In genomic region chr1:201074018-201074417, GRCh38 we compare ENCODE assay signal across 37 cellular contexts. TPM values are rescaled to one million over a fixed set of nuclear protein-coding genes. Genes with fewer than 3 reads are reported as not detected.
"Had no signal": no experiment of that assay in that cellular context is flagged by ENCODE, and none has a peak within 500 bp of the region (broad histone marks: within the 10 kb centered on the region; RNA-seq: fewer than 3 reads in every experiment).

No MANE protein-coding gene starts in this region.

- H3K4me1 Mint-ChIP-seq: activated B cell treated with CpG ODN at 0.5 μM for 24 hours; activated T-helper 17 cell treated with anti-CD3 and anti-CD28 coated beads, Interleukin-2, amount 50 U/mL, for 72 hours had no signal

- ATAC-seq: activated CD4-positive, CD25-positive, alpha-beta regulatory T cell treated with anti-CD3 and anti-CD28 coated beads, Interleukin-2, amount 50 U/mL, for 24 hours; activated CD8-positive, alpha-beta T cell treated with anti-CD3 and anti-CD28 coated beads for 36 hours; activated T-cell treated with anti-CD3 and anti-CD28 coated beads, Interleukin-2, amount 50 U/mL, for 4 hours; activated T-helper 17 cell treated with anti-CD3 and anti-CD28 coated beads, Interleukin-2, amount 50 U/mL, for 72 hours; foreskin keratinocyte; gastroesophageal sphincter; T-helper 17 cell had no signal

- H3K9me3 Mint-ChIP-seq: activated B cell treated with CpG ODN at 0.5 μM for 24 hours; activated CD8-positive, alpha-beta T cell treated with anti-CD3 and anti-CD28 coated beads for 36 hours; activated T-cell treated with anti-CD3 and anti-CD28 coated beads, Interleukin-2, amount 50 U/mL, for 4 hours; activated T-helper 17 cell treated with anti-CD3 and anti-CD28 coated beads, Interleukin-2, amount 50 U/mL, for 72 hours; central memory CD8-positive, alpha-beta T cell; dendritic cell treated with granulocyte-macrophage colony-stimulating factor and Interleukin-4, amounts not matched to agents 40 ng/mL and 50 ng/mL, for 4 days; endodermal cell; T-helper 2 cell treated with Interferon-gamma antibody and Interleukin-4, amounts not matched to agents 5 μg/mL and 100 μg/mL, for 36 hours had no signal

- H3K36me3 ChIP-seq: brain microvascular endothelial cell, esophagus muscularis mucosa, gastroesophageal sphincter, WERI-Rb-1 had no signal

- H3K4me3 Mint-ChIP-seq: activated B cell treated with CpG ODN at 0.5 μM for 24 hours; activated CD8-positive, alpha-beta T cell treated with anti-CD3 and anti-CD28 coated beads for 36 hours; activated naive CD8-positive, alpha-beta T cell; activated T-cell treated with anti-CD3 and anti-CD28 coated beads, Interleukin-2, amount 50 U/mL, for 4 hours; activated T-helper 17 cell treated with anti-CD3 and anti-CD28 coated beads, Interleukin-2, amount 50 U/mL, for 72 hours; central memory CD8-positive, alpha-beta T cell; dendritic cell treated with granulocyte-macrophage colony-stimulating factor and Interleukin-4, amounts not matched to agents 40 ng/mL and 50 ng/mL, for 4 days; endodermal cell; T-helper 17 cell; T-helper 2 cell treated with Interferon-gamma antibody and Interleukin-4, amounts not matched to agents 5 μg/mL and 100 μg/mL, for 36 hours had no signal

- H3K4me1 ChIP-seq: esophagus muscularis mucosa, foreskin keratinocyte, gastroesophageal sphincter had no signal

- H3K27me3 ChIP-seq: brain microvascular endothelial cell, dorsolateral prefrontal cortex, esophagus muscularis mucosa, gastroesophageal sphincter had no signal

- H3K9me3 ChIP-seq: esophagus muscularis mucosa, gastroesophageal sphincter had no signal

- H3K36me3 Mint-ChIP-seq: activated naive CD8-positive, alpha-beta T cell had no signal

- DNase-seq: activated B cell treated with CpG ODN at 0.5 μM for 24 hours; activated CD4-positive, alpha-beta T cell treated with anti-CD3 and anti-CD28 coated beads for 48 hours; activated CD4-positive, alpha-beta T cell treated with anti-CD3 and anti-CD28 coated beads, Interleukin-2, amount 50 U/mL, for 1 hour; activated CD4-positive, alpha-beta T cell treated with anti-CD3 and anti-CD28 coated beads, Interleukin-2, amount 50 U/mL, for 48 hours; activated CD8-positive, alpha-beta memory T cell treated with anti-CD3 and anti-CD28 coated beads for 24 hours; activated CD8-positive, alpha-beta T cell treated with anti-CD3 and anti-CD28 coated beads for 36 hours; activated effector memory CD4-positive, alpha-beta T cell treated with Interleukin-2 at 50 U/mL for 16 hours; activated gamma-delta T cell treated with Interleukin-2 at 50 U/mL for 16 hours; activated naive CD4-positive, alpha-beta T cell treated with anti-CD3 and anti-CD28 coated beads, Interleukin-2, amount 50 U/mL, for 16 hours; activated naive CD4-positive, alpha-beta T cell treated with Interleukin-2 at 50 U/mL for 16 hours; activated T-cell treated with anti-CD3 and anti-CD28 coated beads, Interleukin-2, amount 50 U/mL, for 4 hours; amniotic stem cell; anterior cingulate cortex; brain microvascular endothelial cell; dorsolateral prefrontal cortex; effector memory CD4-positive, alpha-beta T cell; endodermal cell; erythroblast; foreskin keratinocyte; T-helper 1 cell; T-helper 17 cell; T1000 had no signal

- H3K27ac Mint-ChIP-seq: activated B cell treated with CpG ODN at 0.5 μM for 24 hours; activated CD8-positive, alpha-beta T cell treated with anti-CD3 and anti-CD28 coated beads for 36 hours; activated naive CD8-positive, alpha-beta T cell; activated T-helper 17 cell treated with anti-CD3 and anti-CD28 coated beads, Interleukin-2, amount 50 U/mL, for 72 hours; dendritic cell treated with granulocyte-macrophage colony-stimulating factor and Interleukin-4, amounts not matched to agents 40 ng/mL and 50 ng/mL, for 4 days; endodermal cell; T-helper 17 cell; T-helper 2 cell treated with Interferon-gamma antibody and Interleukin-4, amounts not matched to agents 5 μg/mL and 100 μg/mL, for 36 hours had no signal

- H3K27ac ChIP-seq: brain microvascular endothelial cell, coronary artery, dorsolateral prefrontal cortex, esophagus muscularis mucosa, foreskin keratinocyte, gastroesophageal sphincter, WERI-Rb-1 had no signal

- H3K27me3 Mint-ChIP-seq: activated CD8-positive, alpha-beta T cell treated with anti-CD3 and anti-CD28 coated beads for 36 hours; activated naive CD8-positive, alpha-beta T cell; activated T-helper 17 cell treated with anti-CD3 and anti-CD28 coated beads, Interleukin-2, amount 50 U/mL, for 72 hours had no signal

- H3K4me3 ChIP-seq: coronary artery, dorsolateral prefrontal cortex, esophagus muscularis mucosa, gastroesophageal sphincter had no signal

- FAIRE-seq: astrocyte, bronchial epithelial cell had no signal

RNA-seq across cellular contexts. Expression of gene CACNA1S, which starts 38.2 kb away (rescaled TPM):
- total RNA-seq: activated B cell treated with CpG ODN at 0.5 μM for 24 hours; activated CD8-positive, alpha-beta T cell treated with anti-CD3 and anti-CD28 coated beads for 36 hours; activated T-cell treated with anti-CD3 and anti-CD28 coated beads, Interleukin-2, amount 50 U/mL, for 4 hours; activated T-helper 17 cell treated with anti-CD3 and anti-CD28 coated beads, Interleukin-2, amount 50 U/mL, for 72 hours; astrocyte; bronchial epithelial cell; esophagus muscularis mucosa; foreskin keratinocyte; gastroesophageal sphincter; glomerular endothelial cell; T-helper 17 cell had no signal
- polyA plus RNA-seq: foreskin keratinocyte had no signal

RNA-seq across cellular contexts. Expression of gene ASCL5, which starts 53.0 kb away (rescaled TPM):
- total RNA-seq: activated B cell treated with CpG ODN at 0.5 μM for 24 hours; activated T-cell treated with anti-CD3 and anti-CD28 coated beads, Interleukin-2, amount 50 U/mL, for 4 hours; astrocyte; cardiac septum; cerebellum; esophagus muscularis mucosa; foreskin keratinocyte; gastroesophageal sphincter; glomerular endothelial cell had no signal
- polyA plus RNA-seq: foreskin keratinocyte had no signal
